ENCODE assay signal across 8 cellular contexts in genomic region chr17:37239690-37240344, GRCh38.
A peak's percentile ranks its signal among the peaks of the same experiment; 100 is the strongest.
DNase-seq lines count a peak whose midpoint lies in the region; ATAC-seq and TF ChIP-seq lines count a peak whose summit lies in the region.

No MANE protein-coding gene starts in this region.

- intact Hi-C loops in sciatic nerve (cut with DNase I), result no loop called here

- POLR2A ChIA-PET in RWPE1 (lab: Yijun Ruan, JAX; ENCODE audit: low non-redundant PET) (no interaction called here), WTC11 (lab: Charles Lee) (no interaction called here)

- H3K27me3 Mint-ChIP-seq in WTC11 (ENCODE audit: low read depth), result no peaks in the 10 kb centered on the region

- H3K4me3 ChIP-seq in GM12875 (ENCODE audit: low read depth, low read length), result no peak overlapping the region
- no peak overlapping the region for H3K4me3 ChIP-seq in fibroblast of villous mesenchyme (ENCODE audit: low read depth, low read length)

- H3K4me3 Mint-ChIP-seq in WTC11, result no peak overlapping the region

- peak; percentile 30 for ATAC-seq in sciatic nerve
- no peak for ATAC-seq in GM18909 (IDR thresholded peaks at IDR 0.05; ENCODE audit: poor library complexity, unreplicated experiment)
- ATAC-seq in WTC11, result no peak

- peaks cover 68% of the 10 kb centered on the region for H3K36me3 Mint-ChIP-seq in WTC11

- no peak overlapping the region for H3K27ac ChIP-seq in RWPE1

- DNase-seq in A172 (ENCODE audit: low spot score) (peak; percentile 16), RWPE1 (ENCODE audit: low spot score) (peak; percentile 18), fibroblast of villous mesenchyme (ENCODE audit: low read depth) (peak; percentile 74), sciatic nerve (ENCODE audit: low spot score) (no peak), WTC11 (ENCODE audit: low spot score) (no peak)
- no peak for DNase-seq in activated T-cell treated with anti-CD3 and anti-CD28 coated beads, Interleukin-2, amount 50 U/mL, for 1 hour

- peak; percentile 41; the same call in 1 of the 2 replicates for TF ChIP-seq CTCF in GM12875 (IDR thresholded peaks at IDR 0.05; ENCODE audit: borderline replicate concordance, insufficient read depth, low read depth, low read length)
- peak; percentile 72 for TF ChIP-seq CTCF in RWPE1 (conservative IDR thresholded peaks at IDR 0.05; ENCODE audit: low read depth)
- peak; percentile 67 for TF ChIP-seq CTCF in fibroblast of villous mesenchyme (IDR thresholded peaks at IDR 0.05; ENCODE audit: insufficient read depth, low read depth, low read length)
- TF ChIP-seq CTCF in WTC11 (IDR thresholded peaks at IDR 0.05), result no peak

- H3K9me3 Mint-ChIP-seq in WTC11, result no peaks in the 10 kb centered on the region

- H3K4me1 Mint-ChIP-seq in WTC11, result no peaks in the 10 kb centered on the region

- H3K27ac Mint-ChIP-seq in WTC11, result no peak overlapping the region

- CTCF ChIA-PET in RWPE1 (lab: Yijun Ruan, JAX) (interaction anchor here (0.5 to 1.5 kb wide), 10 partner anchors 16 to 1588 kb away, joined by 3 to 8 read pairs (median 4); no protein-coding TSS in a partner anchor), WTC11 (lab: Charles Lee) (interaction anchor here (0.7 to 3.1 kb wide), 24 partner anchors 8 to 638 kb away, joined by 3 to 25 read pairs (median 3); partner anchors contain the start of gene MRM1)

TF ChIP-seq in WTC11, 78 proteins besides CTCF, POLR2A, EP300 and RAD21 (continues in another document):
- TF ChIP-seq FOXJ3 (CRISPR knock-in tag; IDR thresholded peaks at IDR 0.05; ENCODE audit: borderline replicate concordance) (no peak), FOXK1 (CRISPR knock-in tag; IDR thresholded peaks at IDR 0.05) (no peak), TP53 (CRISPR knock-in tag; IDR thresholded peaks at IDR 0.05) (no peak), SOX15 (CRISPR knock-in tag; IDR thresholded peaks at IDR 0.05) (no peak), USF1 (CRISPR knock-in tag; IDR thresholded peaks at IDR 0.05) (no peak), NR3C1 (CRISPR knock-in tag; conservative IDR thresholded peaks at IDR 0.05; ENCODE audit: low read depth) (no peak), ZNF425 (CRISPR knock-in tag; conservative IDR thresholded peaks at IDR 0.05) (no peak), ZNF138 (CRISPR knock-in tag; conservative IDR thresholded peaks at IDR 0.05) (no peak), TCF7 (CRISPR knock-in tag; IDR thresholded peaks at IDR 0.05; ENCODE audit: low read depth) (no peak), TEAD4 (CRISPR knock-in tag; IDR thresholded peaks at IDR 0.05) (no peak), ZNF512 (CRISPR knock-in tag; IDR thresholded peaks at IDR 0.05; ENCODE audit: borderline replicate concordance) (no peak), NR1H2 (CRISPR knock-in tag; IDR thresholded peaks at IDR 0.05) (no peak), HMGXB4 (CRISPR knock-in tag; IDR thresholded peaks at IDR 0.05) (no peak), GTF2I (CRISPR knock-in tag; conservative IDR thresholded peaks at IDR 0.05) (no peak), ZBTB43 (CRISPR knock-in tag; IDR thresholded peaks at IDR 0.05) (no peak), FOXP1 (CRISPR knock-in tag; IDR thresholded peaks at IDR 0.05; ENCODE audit: borderline replicate concordance) (no peak), USF2 (CRISPR knock-in tag; IDR thresholded peaks at IDR 0.05) (no peak), PRDM15 (CRISPR knock-in tag; IDR thresholded peaks at IDR 0.05) (no peak)

Comparison
In these comparisons a context has a peak if more than half of its experiments do, and no peak if none do; other contexts are left out.
1. DNase-seq: peak in A172 (single experiment), RWPE1 (single experiment) and fibroblast of villous mesenchyme (single experiment); none in sciatic nerve (single experiment), activated T-cell treated with anti-CD3 and anti-CD28 coated beads, Interleukin-2, amount 50 U/mL, for 1 hour (single experiment) and WTC11 (single experiment).